ENCODE assay signal across 1 cellular context in the genomic region with DNA sequence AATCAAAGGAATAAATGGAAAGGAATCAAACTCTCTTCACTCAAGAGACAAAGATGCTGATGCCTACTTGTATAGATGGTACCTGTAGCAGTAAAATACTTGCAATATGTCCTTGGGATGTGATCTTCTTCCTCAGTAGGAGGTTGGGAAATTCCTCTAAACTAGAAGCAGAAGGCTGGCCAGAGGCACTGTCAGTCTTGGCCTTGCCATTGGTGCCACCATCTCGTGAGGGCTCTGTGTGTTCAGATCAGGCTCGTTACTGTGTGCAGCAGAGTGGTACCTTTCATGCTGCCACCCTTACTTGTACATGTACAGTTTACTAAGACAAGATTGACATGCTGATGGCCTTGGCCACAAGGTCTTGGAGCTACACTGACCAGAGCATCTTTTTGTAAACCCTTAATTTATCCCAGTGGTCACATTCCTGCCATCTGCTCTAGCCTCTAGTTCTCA.
TF ChIP-seq lines count a peak whose summit lies in the region.

No MANE protein-coding gene starts in this region.

TF ChIP-seq in H1, 55 proteins besides CTCF, POLR2A, EP300 and RAD21:
- no peak for TF ChIP-seq SUZ12 (IDR thresholded peaks at IDR 0.05; ENCODE audit: low read length)
- TF ChIP-seq SRF (IDR thresholded peaks at IDR 0.05; ENCODE audit: low read depth, low read length): no peak
- no peak for TF ChIP-seq ZNF274 (IDR thresholded peaks at IDR 0.05; ENCODE audit: borderline replicate concordance, extremely low read depth, low read length)
- TF ChIP-seq CHD2 (IDR thresholded peaks at IDR 0.05; ENCODE audit: low read length): no peak
- TF ChIP-seq CBX5 (IDR thresholded peaks at IDR 0.05; ENCODE audit: low read depth, low read length): no peak
- TF ChIP-seq SIRT6 (IDR thresholded peaks at IDR 0.05; ENCODE audit: low read length): no peak
